In genomic region chr14:35340616-35341453, GRCh38 we compare ENCODE assay signal across 1 cellular context.
TF ChIP-seq lines count a peak whose summit lies in the region.

No MANE protein-coding gene starts in this region.

TF ChIP-seq in HCT116, 20 proteins besides CTCF, POLR2A, EP300 and RAD21 (continued from another document):
- TF ChIP-seq REST (IDR thresholded peaks at IDR 0.05; ENCODE audit: low read depth) (no peak), ELF1 (IDR thresholded peaks at IDR 0.05; ENCODE audit: borderline replicate concordance, low read depth) (no peak), ZFX (IDR thresholded peaks at IDR 0.05) (no peak)
